ENCODE assay signal across 8 cellular contexts in the genomic region with DNA sequence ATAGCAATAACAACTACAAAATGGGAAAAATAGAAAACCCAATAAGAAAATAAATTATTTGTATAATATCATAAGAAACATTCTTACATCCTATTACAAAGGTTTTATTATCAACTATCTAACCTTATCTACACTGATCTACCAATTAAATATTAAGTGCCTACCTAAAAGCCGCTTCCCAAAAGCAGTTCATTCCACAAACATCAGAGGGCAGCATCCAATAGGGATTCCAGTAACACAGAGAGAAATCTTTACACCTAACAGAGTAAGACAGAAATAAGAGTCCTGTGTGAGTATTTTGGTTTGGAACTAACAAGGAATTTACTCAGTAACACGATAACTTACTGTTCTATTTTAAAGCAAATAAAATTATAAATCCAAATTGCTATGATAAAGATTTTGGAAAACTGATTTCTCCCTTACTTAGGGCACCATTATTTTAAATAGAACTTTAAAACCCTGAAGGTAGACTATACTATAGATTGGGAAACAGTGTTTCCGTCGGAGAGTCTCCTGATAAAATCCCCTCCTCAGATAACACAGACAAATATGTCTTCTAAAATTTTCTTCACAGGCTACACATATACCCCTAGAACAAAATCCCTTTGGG. TPM values are rescaled to one million over a fixed set of nuclear protein-coding genes. Genes with fewer than 3 reads are reported as not detected.
DNase-seq lines count a peak whose midpoint lies in the region; ATAC-seq, FAIRE-seq and TF ChIP-seq lines count a peak whose summit lies in the region.

No MANE protein-coding gene starts in this region.

- peaks cover 47% of the 10 kb centered on the region for H3K4me1 Mint-ChIP-seq in activated T-cell treated with anti-CD3 and anti-CD28 coated beads, Interleukin-2, amount 50 U/mL, for 72 hours (ENCODE audit: low read depth)

- H3K27me3 Mint-ChIP-seq in activated T-cell treated with anti-CD3 and anti-CD28 coated beads, Interleukin-2, amount 50 U/mL, for 72 hours (ENCODE audit: low read depth): no peaks in the 10 kb centered on the region

- H3K27ac Mint-ChIP-seq in activated T-cell treated with anti-CD3 and anti-CD28 coated beads, Interleukin-2, amount 50 U/mL, for 72 hours: no peak overlapping the region

- DNase-seq in DMS53 (lab: John Stamatoyannopoulos, UW) (peak; percentile 90), HuH-7.5 (ENCODE audit: low spot score) (peak; percentile 16), RCC 7860 (ENCODE audit: low spot score) (peak; percentile 58), endothelial cell of umbilical vein (ENCODE audit: low read depth, low spot score) (peak; percentile 86), middle frontal gyrus (ENCODE audit: extremely low spot score, low spot score) (peak; percentile 31)
- DNase-seq in activated T-cell treated with anti-CD3 and anti-CD28 coated beads, Interleukin-2, amount 50 U/mL, for 72 hours: no peak

- dilution Hi-C loops in endothelial cell of umbilical vein (cut with MboI; ENCODE audit: extremely low pct_ligation_motif_present, low sequenced_read_pairs): no loop called here

- no peak overlapping the region for H3K9ac ChIP-seq in endothelial cell of umbilical vein (replicated peaks; ENCODE audit: extremely low read depth, insufficient read depth, low read length)

- intact Hi-C loops in endothelial cell of umbilical vein (cut with micrococcal nuclease): loop anchor here (1.0 to 5.0 kb wide), 6 partner anchors 203 to 1210 kb away; no protein-coding TSS in a partner anchor

- H4K20me1 ChIP-seq in endothelial cell of umbilical vein (replicated peaks; ENCODE audit: control insufficient read depth, extremely low read depth, insufficient read depth, low read length): no peaks in the 10 kb centered on the region

- no TSS peak for BruUV-seq in endothelial cell of umbilical vein (replicated peaks; lab: Mats Ljungman, UMichigan)

- H3K9me3 Mint-ChIP-seq in activated T-cell treated with anti-CD3 and anti-CD28 coated beads, Interleukin-2, amount 50 U/mL, for 72 hours: no peaks in the 10 kb centered on the region

- no peak overlapping the region for H2AFZ ChIP-seq in endothelial cell of umbilical vein (ENCODE audit: low read depth, low read length)

- peak; percentile 54 to 62 for TF ChIP-seq CTCF in endothelial cell of umbilical vein (IDR thresholded peaks at IDR 0.05; ENCODE audit: extremely low read depth in 1 of 2, insufficient read depth in 1 of 2, low read depth in 1 of 2, low read length in 2 of 2)

- no peak overlapping the region for H3K4me3 Mint-ChIP-seq in activated T-cell treated with anti-CD3 and anti-CD28 coated beads, Interleukin-2, amount 50 U/mL, for 72 hours

- no peaks in the 10 kb centered on the region for H3K36me3 Mint-ChIP-seq in activated T-cell treated with anti-CD3 and anti-CD28 coated beads, Interleukin-2, amount 50 U/mL, for 72 hours (ENCODE audit: insufficient read depth in 2 of 2)

- no peaks in the 10 kb centered on the region for H3K27me3 ChIP-seq in endothelial cell of umbilical vein (ENCODE audit: control insufficient read depth in 2 of 2, insufficient read depth in 2 of 2, low read length in 2 of 2)

- H3K36me3 ChIP-seq in endothelial cell of umbilical vein (ENCODE audit: control insufficient read depth in 2 of 2, extremely low read depth in 1 of 2, insufficient read depth in 2 of 2, low read length in 2 of 2): no peaks in the 10 kb centered on the region

- H3K4me2 ChIP-seq in endothelial cell of umbilical vein (ENCODE audit: insufficient read depth, low read length): no peak overlapping the region

- CTCF ChIA-PET in endothelial cell of umbilical vein (lab: Charles Lee): interaction anchor here (0.9 to 2.2 kb wide), 4 partner anchors 10 to 1208 kb away, joined by 3 to 10 read pairs (median 9); no protein-coding TSS in a partner anchor

- H3K27ac ChIP-seq in endothelial cell of umbilical vein (ENCODE audit: insufficient read depth, low read depth, low read length): no peak overlapping the region

- POLR2A ChIA-PET in endothelial cell of umbilical vein (lab: Charles Lee): no interaction called here

- no peaks in the 10 kb centered on the region for H3K9me3 ChIP-seq in endothelial cell of umbilical vein (replicated peaks; ENCODE audit: control insufficient read depth, insufficient read depth, low read length)

- H3K9me1 ChIP-seq in endothelial cell of umbilical vein (replicated peaks; ENCODE audit: control insufficient read depth, extremely low read depth, insufficient read depth, low read length): no peaks in the 10 kb centered on the region

- peaks cover 22% of the 10 kb centered on the region for H3K4me1 ChIP-seq in endothelial cell of umbilical vein (ENCODE audit: control insufficient read depth, extremely low read depth, insufficient read depth, low read length)

- H3K79me2 ChIP-seq in endothelial cell of umbilical vein (ENCODE audit: control insufficient read depth, insufficient read depth, low read length): peaks cover 45% of the 10 kb centered on the region

- FAIRE-seq in RCC 7860 (lab: Jason Lieb, UNC) (peak; percentile 82), endothelial cell of umbilical vein (lab: Jason Lieb, UNC) (peak; percentile 47)

- no peak for ATAC-seq in HG02623 (IDR thresholded peaks at IDR 0.05; ENCODE audit: unreplicated experiment)
- ATAC-seq in activated T-cell treated with anti-CD3 and anti-CD28 coated beads, Interleukin-2, amount 50 U/mL, for 72 hours (replicated peaks in 1 of 2): no peak
- ATAC-seq in GM19351 (IDR thresholded peaks at IDR 0.05; ENCODE audit: unreplicated experiment): no peak

- TF ChIP-seq POLR2A in endothelial cell of umbilical vein (IDR thresholded peaks at IDR 0.05; ENCODE audit: low read depth, low read length): no peak

- H3K4me3 ChIP-seq in endothelial cell of umbilical vein (replicated peaks in 1 of 3; ENCODE audit: insufficient read depth in 1 of 3, low read depth in 1 of 3, low read length in 3 of 3): no peak overlapping the region

TF ChIP-seq in endothelial cell of umbilical vein, 7 proteins besides CTCF, POLR2A, EP300 and RAD21:
- TF ChIP-seq FOS (IDR thresholded peaks at IDR 0.05; ENCODE audit: borderline replicate concordance, insufficient read depth, low read length) (no peak), POLR2AphosphoS5 (IDR thresholded peaks at IDR 0.05; ENCODE audit: insufficient read depth, low read depth, low read length) (no peak), GATA2 (IDR thresholded peaks at IDR 0.05; ENCODE audit: insufficient read depth, insufficient read length, low read depth, low read length) (peak; percentile 31), MYC (IDR thresholded peaks at IDR 0.05; ENCODE audit: low read depth, low read length) (no peak), EZH2 (IDR thresholded peaks at IDR 0.05; ENCODE audit: borderline replicate concordance, low read depth, low read length, severe bottlenecking) (no peak), JUN (IDR thresholded peaks at IDR 0.05; ENCODE audit: borderline replicate concordance, insufficient read depth, insufficient read length, low read depth) (no peak)
- TF ChIP-seq, protein P1, sequence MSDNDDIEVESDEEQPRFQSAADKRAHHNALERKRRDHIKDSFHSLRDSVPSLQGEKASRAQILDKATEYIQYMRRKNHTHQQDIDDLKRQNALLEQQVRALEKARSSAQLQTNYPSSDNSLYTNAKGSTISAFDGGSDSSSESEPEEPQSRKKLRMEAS (IDR thresholded peaks at IDR 0.05; ENCODE audit: insufficient read depth, insufficient read length): no peak

RNA-seq across cellular contexts. Expression of gene GXYLT1, which starts 15.0 kb away (rescaled TPM):
- total RNA-seq in endothelial cell of umbilical vein: 23.0 and 23.4 TPM in 2 replicates
- 4.4 and 6.8 TPM in 2 replicates for polyA plus RNA-seq in endothelial cell of umbilical vein
- polyA plus RNA-seq in endothelial cell of umbilical vein (2011; cell fraction: cytosol; rRNA removed): 7.3 and 7.5 TPM in 2 replicates
- polyA plus RNA-seq in endothelial cell of umbilical vein (2011; cell fraction: nucleus; rRNA removed): 7.7 and 11.0 TPM in 2 replicates
- polyA plus RNA-seq in endothelial cell of umbilical vein (2012): 13.4 and 22.3 TPM in 2 replicates
- 7.8 and 8.0 TPM in 2 replicates for polyA minus RNA-seq in endothelial cell of umbilical vein
- polyA minus RNA-seq in endothelial cell of umbilical vein (2011; cell fraction: cytosol; rRNA and poly(A)+ RNA removed): 7.4 TPM
- polyA minus RNA-seq in endothelial cell of umbilical vein (2011; cell fraction: nucleus; rRNA and poly(A)+ RNA removed): 9.0 and 12.7 TPM in 2 replicates
- 1 to 10 TPM; 7.2 to 8.4 TPM for total RNA-seq in activated T-cell treated with anti-CD3 and anti-CD28 coated beads, Interleukin-2, amount 50 U/mL, for 72 hours

Comparison
In these comparisons a context has a peak if more than half of its experiments do, and no peak if none do; other contexts are left out.
1. DNase-seq: peak in DMS53 (single experiment), HuH-7.5 (single experiment), RCC 7860 (single experiment), endothelial cell of umbilical vein (single experiment) and middle frontal gyrus (single experiment); none in activated T-cell treated with anti-CD3 and anti-CD28 coated beads, Interleukin-2, amount 50 U/mL, for 72 hours (0 of 2).